Comparison of ENCODE assay signal across 9 cellular contexts in genomic region chr5:134438268-134438622, GRCh38. TPM values are rescaled to one million over a fixed set of nuclear protein-coding genes. Genes with fewer than 3 reads are reported as not detected.
DNase-seq lines count a peak whose midpoint lies in the region; ATAC-seq, FAIRE-seq and TF ChIP-seq lines count a peak whose summit lies in the region.
"Had no signal": no experiment of that assay in that cellular context is flagged by ENCODE, and none has a peak within 500 bp of the region (broad histone marks: within the 10 kb centered on the region; RNA-seq: fewer than 3 reads in every experiment).

No MANE protein-coding gene starts in this region.

- WGBS in K562 (ENCODE audit: insufficient coverage, low coverage, missing lambda C conversion rate), result 14% methylated on average over 2 of the region's 2 CpGs

- H2AFZ ChIP-seq in K562 (ENCODE audit: low read depth, low read length) (no peak overlapping the region), OCI-LY7 (ENCODE audit: low read length) (no peak overlapping the region)

- H3K4me2 ChIP-seq in K562 (ENCODE audit: insufficient read depth, low read length) (peak overlapping the region; percentile 48; the same call in 1 of the 2 replicates), OCI-LY7 (ENCODE audit: low read length) (no peak overlapping the region)

- H3K9me3 ChIP-seq in K562 (replicated peaks; ENCODE audit: control insufficient read depth, insufficient read depth, low read depth, low read length), result no peaks in the 10 kb centered on the region
- H3K9me3 ChIP-seq in upper lobe of right lung, result no peaks in the 10 kb centered on the region
- no peaks in the 10 kb centered on the region for H3K9me3 ChIP-seq in OCI-LY7 (ENCODE audit: low read length)
- H3K9me3 ChIP-seq: BLaER1 had no signal

- intact Hi-C loops in K562 (cut with micrococcal nuclease) (no loop called here), upper lobe of right lung (cut with DNase I) (no loop called here), OCI-LY7 (cut with micrococcal nuclease; ENCODE audit: unreplicated experiment) (no loop called here)

- H3K79me2 ChIP-seq in K562 (ENCODE audit: control insufficient read depth, insufficient read depth, low read length), result no peaks in the 10 kb centered on the region
- no peaks in the 10 kb centered on the region for H3K79me2 ChIP-seq in OCI-LY7 (ENCODE audit: insufficient read depth, low read depth, low read length)

- TF ChIP-seq RAD21 in K562 (CRISPR knock-in tag; conservative IDR thresholded peaks at IDR 0.05 in 1 of 2, IDR thresholded peaks at IDR 0.05 in 1 of 2), result no peak

- H4K20me1 ChIP-seq in K562 (replicated peaks; ENCODE audit: control insufficient read depth, insufficient read depth, low read length) (no peaks in the 10 kb centered on the region), OCI-LY7 (ENCODE audit: insufficient read depth, low read length) (no peaks in the 10 kb centered on the region)
- H4K20me1 ChIP-seq: BLaER1 had no signal

- H3K27ac ChIP-seq in K562 (ENCODE audit: extremely low read depth, low read depth, low read length), result peak overlapping the region; percentile 63; the same call in 2 of the 3 replicates
- peak overlapping the region; percentile 89 for H3K27ac ChIP-seq in upper lobe of right lung
- H3K27ac ChIP-seq in OCI-LY7 (ENCODE audit: low read depth, low read length, poor library complexity, severe bottlenecking), result no peak overlapping the region
- H3K27ac ChIP-seq: BLaER1 had no signal

- peak; percentile 19 for DNase-seq in NCI-H345 (lab: John Stamatoyannopoulos, UW)
- no peak for DNase-seq in NCI-H345 treated with DMSO at 0.1 percent for 48 hours (lab: John Stamatoyannopoulos, UW; ENCODE audit: unreplicated experiment)
- DNase-seq in K562 (ENCODE audit: extremely low read depth in 1 of 4, low spot score in 3 of 4), result no peak
- DNase-seq in inferior parietal cortex (ENCODE audit: extremely low spot score), result peak; percentile 17
- DNase-seq in upper lobe of right lung, result peak; percentile 11
- DNase-seq in OCI-LY7 (ENCODE audit: low spot score), result no peak

- TF ChIP-seq CTCF in K562 (IDR thresholded peaks at IDR 0.05 in 2 of 3, conservative IDR thresholded peaks at IDR 0.05 in 1 of 3; ENCODE audit: insufficient read depth in 2 of 3, low read depth in 1 of 3, low read length in 3 of 3) (no peak), upper lobe of right lung (IDR thresholded peaks at IDR 0.05) (no peak), OCI-LY7 (conservative IDR thresholded peaks at IDR 0.05; ENCODE audit: low read length) (no peak)

- peak overlapping the region in 1 of 2 experiments; percentile 37; a peak in 1 of 4 replicates for H3K9ac ChIP-seq in K562 (ENCODE audit: insufficient read depth in 1 of 2, low read depth in 2 of 2, low read length in 2 of 2)
- H3K9ac ChIP-seq: BLaER1 had no signal

- no peak for TF ChIP-seq POLR2A in K562 (conservative IDR thresholded peaks at IDR 0.05)

- no peak for TF ChIP-seq EP300 in K562 (IDR thresholded peaks at IDR 0.05; ENCODE audit: low read length)

- H3K36me3 ChIP-seq in K562 (ENCODE audit: control insufficient read depth, insufficient read depth, low read length), result no peaks in the 10 kb centered on the region
- H3K36me3 ChIP-seq in upper lobe of right lung, result no peaks in the 10 kb centered on the region
- no peaks in the 10 kb centered on the region for H3K36me3 ChIP-seq in OCI-LY7 (ENCODE audit: insufficient read depth, low read length)
- H3K36me3 ChIP-seq: BLaER1 had no signal

- FAIRE-seq in K562 (lab: Jason Lieb, UNC), result no peak

- in situ Hi-C loops in K562 (cut with MboI), result no loop called here

- H3K9me1 ChIP-seq in K562 (ENCODE audit: control insufficient read depth, insufficient read depth, low read length), result no peaks in the 10 kb centered on the region

- POLR2A ChIA-PET in K562 (lab: Yijun Ruan, JAX) (interaction anchor here (0.8 to 1.5 kb wide), 2 partner anchors 11 to 32 kb away, joined by 3 read pairs; no protein-coding TSS in a partner anchor), OCI-LY7 (lab: Charles Lee) (no interaction called here)

- H3K4me1 ChIP-seq in K562 (replicated peaks in 1 of 2; ENCODE audit: control insufficient read depth in 2 of 2, insufficient read depth in 2 of 2, low read length in 2 of 2) (peaks cover 27 to 30% of the 10 kb centered on the region in 2 experiments; a peak in 4 of 5 replicates), upper lobe of right lung (peaks cover 36% of the 10 kb centered on the region), OCI-LY7 (ENCODE audit: insufficient read depth, low read length, poor library complexity, severe bottlenecking) (no peaks in the 10 kb centered on the region)

- CTCF ChIA-PET in K562 (lab: Yijun Ruan, JAX; ENCODE audit: low intra/inter-chr PET ratio), result no interaction called here
- CTCF ChIA-PET in OCI-LY7 (lab: Charles Lee; ENCODE audit: unreplicated experiment), result no interaction called here

- BruUV-seq in K562 (replicated peaks; lab: Mats Ljungman, UMichigan) (no TSS peak), OCI-LY7 (replicated peaks; lab: Mats Ljungman, UMichigan) (no TSS peak)

- H3K27me3 ChIP-seq in K562 (ENCODE audit: control insufficient read depth in 2 of 2, insufficient read depth in 2 of 2, low read length in 2 of 2), result no peaks in the 10 kb centered on the region; a peak in 1 of 5 replicates
- H3K27me3 ChIP-seq in upper lobe of right lung, result no peaks in the 10 kb centered on the region
- H3K27me3 ChIP-seq: BLaER1 had no signal

- no peaks in the 10 kb centered on the region for H3K9me2 ChIP-seq in OCI-LY7 (ENCODE audit: insufficient read depth, low read length)

- ATAC-seq in K562, result no peak; the same call in 2 of the 3 replicates
- no peak for ATAC-seq in upper lobe of right lung
- no peak for ATAC-seq in activated CD4-positive, CD25-positive, alpha-beta regulatory T cell treated with anti-CD3 and anti-CD28 coated beads, Interleukin-2, amount 50 U/mL, for 24 hours
- ATAC-seq in HG03354 (IDR thresholded peaks at IDR 0.05; ENCODE audit: poor library complexity, severe bottlenecking, unreplicated experiment), result no peak

- H3K4me3 ChIP-seq in K562 (no peak overlapping the region), upper lobe of right lung (no peak overlapping the region), OCI-LY7 (ENCODE audit: low read depth, low read length, poor library complexity, severe bottlenecking) (no peak overlapping the region)
- H3K4me3 ChIP-seq: BLaER1 had no signal

TF ChIP-seq in K562, 482 proteins besides CTCF, POLR2A, EP300 and RAD21 (continues in another document):
- TF ChIP-seq ZNF764 (CRISPR knock-in tag; IDR thresholded peaks at IDR 0.05; ENCODE audit: low read depth), result no peak
- TF ChIP-seq ZNF197 (CRISPR knock-in tag; IDR thresholded peaks at IDR 0.05; ENCODE audit: low read depth), result 0 out of 2 replicates have a peak, but pooled peaks have one; percentile 16
- TF ChIP-seq BACH1 (tag; IDR thresholded peaks at IDR 0.05), result no peak; the same call in 1 of the 2 replicates
- no peak for TF ChIP-seq ZNF12 (CRISPR knock-in tag; IDR thresholded peaks at IDR 0.05)
- 0 out of 2 replicates have a peak, but pooled peaks have one; percentile 2 for TF ChIP-seq ARID3A (IDR thresholded peaks at IDR 0.05; ENCODE audit: borderline replicate concordance, low read depth, low read length)
- no peak for TF ChIP-seq ZNF165 (CRISPR knock-in tag; IDR thresholded peaks at IDR 0.05; ENCODE audit: borderline replicate concordance)
- TF ChIP-seq ZNF217 (CRISPR knock-in tag; IDR thresholded peaks at IDR 0.05), result no peak
- no peak for TF ChIP-seq SMAD4 (CRISPR knock-in tag; conservative IDR thresholded peaks at IDR 0.05)
- no peak for TF ChIP-seq TCFL5 (CRISPR knock-in tag; conservative IDR thresholded peaks at IDR 0.05)

RNA-seq across cellular contexts. Expression of gene CDKN2AIPNL, which starts 26.6 kb away (rescaled TPM):
- 12.4 and 12.8 TPM in 2 replicates for total RNA-seq in K562 (2011; cell fraction: chromatin; rRNA removed; ENCODE audit: low replicate concordance)
- total RNA-seq in K562 (2011; cell fraction: nucleolus; rRNA removed), result 12.2 and 14.0 TPM in 2 replicates
- 21.9 and 23.2 TPM in 2 replicates for total RNA-seq in K562 (2011; cell fraction: nucleoplasm; rRNA removed)
- 46.4 and 90.0 TPM in 2 replicates for total RNA-seq in K562 (2014; rRNA removed)
- 40.7 and 45.5 TPM in 2 replicates for total RNA-seq in K562 (2014; rRNA removed; fragmentation: Illumina TruSeq; extraction: Trizol)
- total RNA-seq in K562 (2015; rRNA removed; fragmentation: Illumina TruSeq; extraction: Trizol), result 41.8 and 43.1 TPM in 2 replicates
- total RNA-seq in K562 (2021), result 40.0 and 42.1 TPM in 2 replicates
- 29.6 and 44.3 TPM in 2 replicates for polyA plus RNA-seq in K562 (2011; rRNA removed)
- polyA plus RNA-seq in K562 (2011; cell fraction: cytosol; rRNA removed), result 22.1 and 37.0 TPM in 2 replicates
- polyA plus RNA-seq in K562 (2011; cell fraction: nucleus; rRNA removed), result 10.8 and 15.7 TPM in 2 replicates
- 33.3 and 57.5 TPM in 2 replicates for polyA plus RNA-seq in K562 (2012)
- polyA plus RNA-seq in K562 (2014; fragmentation: Illumina TruSeq; extraction: Trizol), result 39.2 and 42.2 TPM in 2 replicates
- polyA plus RNA-seq in K562 (2014; fragmentation: Nextera tagmentation; extraction: Ambion mirVana), result 10 to 100 TPM; 19.9 to 30.7 TPM
- polyA plus RNA-seq in K562 (2014; rRNA removed), result 46.9 and 55.4 TPM in 2 replicates
- polyA minus RNA-seq in K562 (2011; rRNA and poly(A)+ RNA removed), result 15.6 and 16.0 TPM in 2 replicates
- 12.5 and 12.6 TPM in 2 replicates for polyA minus RNA-seq in K562 (2011; cell fraction: cytosol; rRNA and poly(A)+ RNA removed)
- 5.3 and 10.7 TPM in 2 replicates for polyA minus RNA-seq in K562 (2011; cell fraction: nucleus; rRNA and poly(A)+ RNA removed)
- 16.5 TPM for total RNA-seq in upper lobe of right lung
- total RNA-seq in OCI-LY7 (2014; rRNA removed; shearing (Covaris generic)), result 40.5 and 47.8 TPM in 2 replicates
- total RNA-seq in OCI-LY7 (2022), result 45.7 and 45.8 TPM in 2 replicates

Comparison
In these comparisons a context has a peak if more than half of its experiments do, and no peak if none do; other contexts are left out.
1. DNase-seq: peak in NCI-H345 (single experiment), inferior parietal cortex (single experiment) and upper lobe of right lung (single experiment); none in NCI-H345 treated with DMSO at 0.1 percent for 48 hours (single experiment), K562 (0 of 4) and OCI-LY7 (single experiment).